In the genomic region with DNA sequence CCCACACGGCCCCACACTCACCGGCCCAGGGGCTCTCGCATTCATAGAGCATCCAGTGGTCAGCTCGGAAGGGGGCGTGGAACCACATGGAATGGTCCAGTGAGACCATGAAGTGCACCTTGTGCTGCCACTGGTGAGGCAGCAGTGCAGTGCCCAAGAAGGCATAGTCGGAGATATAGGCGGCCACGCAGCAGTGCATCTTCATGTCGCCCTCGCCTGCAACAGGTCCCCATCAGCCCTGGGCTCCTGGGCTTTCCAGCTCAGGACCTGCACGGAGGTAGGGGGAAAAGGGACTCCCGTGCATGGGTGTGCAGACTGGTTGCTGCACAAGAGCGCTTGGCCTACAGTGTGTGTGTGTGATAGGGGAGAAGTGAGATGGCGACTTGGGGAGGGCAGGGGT, we compare ENCODE assay signal across 22 cellular contexts. TPM values are rescaled to one million over a fixed set of nuclear protein-coding genes. Genes with fewer than 3 reads are reported as not detected.
A peak's percentile ranks its signal among the peaks of the same experiment; 100 is the strongest.
DNase-seq lines count a peak whose midpoint lies in the region; ATAC-seq, FAIRE-seq and TF ChIP-seq lines count a peak whose summit lies in the region.
"Had no signal": no experiment of that assay in that cellular context is flagged by ENCODE, and none has a peak within 500 bp of the region (broad histone marks: within the 10 kb centered on the region; RNA-seq: fewer than 3 reads in every experiment).

No MANE protein-coding gene starts in this region.

- no peak for TF ChIP-seq POLR2A in gastrocnemius medialis (IDR thresholded peaks at IDR 0.05)

- H3K27ac ChIP-seq in left ventricle myocardium inferior (replicated peaks) (peak overlapping the region; percentile 32), kidney (ENCODE audit: low read depth in 2 of 2, low read length in 2 of 2) (no peak overlapping the region), gastrocnemius medialis (peak overlapping the region; percentile 61 to 96 (median 84)), A673 (ENCODE audit: low read depth, low read length, poor library complexity, severe bottlenecking) (no peak overlapping the region)

- TF ChIP-seq CTCF in left ventricle myocardium inferior (IDR thresholded peaks at IDR 0.05; ENCODE audit: borderline replicate concordance), result no peak
- TF ChIP-seq CTCF in kidney (IDR thresholded peaks at IDR 0.05; ENCODE audit: borderline replicate concordance, extremely low read depth, insufficient read depth), result no peak
- no peak for TF ChIP-seq CTCF in gastrocnemius medialis (IDR thresholded peaks at IDR 0.05 in 4 of 5, conservative IDR thresholded peaks at IDR 0.05 in 1 of 5)
- no peak for TF ChIP-seq CTCF in A673 (conservative IDR thresholded peaks at IDR 0.05; ENCODE audit: low read depth, low read length)

- H3K9me3 ChIP-seq in left ventricle myocardium inferior (replicated peaks) (no peaks in the 10 kb centered on the region), kidney (ENCODE audit: control insufficient read depth in 1 of 2, low read length in 2 of 2) (no peaks in the 10 kb centered on the region), gastrocnemius medialis (no peaks in the 10 kb centered on the region), A673 (ENCODE audit: low read depth, low read length, poor library complexity, severe bottlenecking) (no peaks in the 10 kb centered on the region)
- H3K9me3 ChIP-seq: HAP-1 had no signal

- no TSS peak for BruUV-seq in A673 (replicated peaks; lab: Mats Ljungman, UMichigan)

- FAIRE-seq in kidney (lab: Jason Lieb, UNC) (no peak), frontal cortex (lab: Jason Lieb, UNC) (no peak)
- FAIRE-seq: G401.6 had no signal

- no peak for ATAC-seq in Right ventricle myocardium superior (ENCODE audit: poor library complexity)
- no peak for ATAC-seq in gastrocnemius medialis

- H3K4me1 ChIP-seq in left ventricle myocardium inferior (peaks cover 38% of the 10 kb centered on the region), kidney (ENCODE audit: control insufficient read depth in 1 of 2, insufficient read depth in 1 of 2, low read depth in 1 of 2, low read length in 2 of 2) (peaks cover 0 to 3% of the 10 kb centered on the region in 2 donors), gastrocnemius medialis (peaks cover 27 to 50% of the 10 kb centered on the region in 2 donors), A673 (ENCODE audit: insufficient read depth, low read length, poor library complexity, severe bottlenecking) (no peaks in the 10 kb centered on the region)
- H3K4me1 ChIP-seq: HAP-1 had no signal

- H3K4me3 ChIP-seq in left ventricle myocardium inferior (no peak overlapping the region), kidney (ENCODE audit: low read length in 2 of 2) (no peak overlapping the region), gastrocnemius medialis (no peak overlapping the region), A673 (ENCODE audit: low read depth, low read length, poor library complexity, severe bottlenecking) (no peak overlapping the region)
- H3K4me3 ChIP-seq: HAP-1 had no signal

- POLR2A ChIA-PET in A673 (lab: Charles Lee; ENCODE audit: low non-redundant PET), result no interaction called here

- CTCF ChIA-PET in A673 (lab: Charles Lee), result no interaction called here

- H3K27me3 ChIP-seq in left ventricle myocardium inferior (ENCODE audit: low read depth), result no peaks in the 10 kb centered on the region
- no peaks in the 10 kb centered on the region for H3K27me3 ChIP-seq in gastrocnemius medialis
- no peaks in the 10 kb centered on the region for H3K27me3 ChIP-seq in A673 (replicated peaks; ENCODE audit: insufficient read depth, low read depth, low read length, poor library complexity)

- DNase-seq in left ventricle myocardium inferior (no peak), Right ventricle myocardium superior (no peak), kidney (peak; percentile 51), gastrocnemius medialis (no peak), A673 (ENCODE audit: low spot score) (no peak), frontal cortex (ENCODE audit: low spot score in 2 of 2) (no peak)
- DNase-seq in stimulated activated CD4-positive, alpha-beta T cell treated with anti-CD3 and anti-CD28 coated beads, Interleukin-2, amount 100 ng/mL, for 48 hours, result no peak
- DNase-seq in stimulated activated CD4-positive, alpha-beta T cell treated with anti-CD3 and anti-CD28 coated beads, Interleukin-2, amount 100 ng/mL, for 24 hours, result no peak
- DNase-seq: 8988T, COR-L47, KG1, MV-4-11, NCI-H1417, NCI-H187, NCI-H2107, NCI-H2227 treated with DMSO at 0.1 percent for 48 hours, NCI-H510A treated with DMSO at 0.1 percent for 48 hours, NCI-H774 had no signal

- peaks cover 93% of the 10 kb centered on the region for H3K36me3 ChIP-seq in left ventricle myocardium inferior
- H3K36me3 ChIP-seq in kidney (ENCODE audit: control insufficient read depth in 1 of 2, insufficient read depth in 2 of 2, low read length in 2 of 2), result peaks cover 16 to 38% of the 10 kb centered on the region in 2 donors
- peaks cover 0 to 75% of the 10 kb centered on the region in 2 donors for H3K36me3 ChIP-seq in gastrocnemius medialis
- peaks cover 26% of the 10 kb centered on the region for H3K36me3 ChIP-seq in A673 (ENCODE audit: insufficient read depth, low read length, poor library complexity, severe bottlenecking)

- no peak overlapping the region for H3K9ac ChIP-seq in kidney (ENCODE audit: low read length in 2 of 2)

- intact Hi-C loops in left ventricle myocardium inferior (cut with micrococcal nuclease) (no loop called here), Right ventricle myocardium superior (cut with DNase I) (no loop called here), kidney (cut with DNase I) (no loop called here), gastrocnemius medialis (cut with DNase I; ENCODE audit: low total_unique reads) (no loop called here), A673 (cut with micrococcal nuclease; ENCODE audit: unreplicated experiment) (no loop called here)

- in situ Hi-C loops in gastrocnemius medialis (cut with MboI; ENCODE audit: low sequenced_read_pairs in 4 of 4), result no loop called here

RNA-seq across cellular contexts. Expression of a gene that starts 9.9 kb away (rescaled TPM):
- 24.7 TPM for total RNA-seq in left ventricle myocardium inferior
- total RNA-seq in Right ventricle myocardium superior, result 22.1 TPM
- 23.2 TPM for total RNA-seq in kidney
- polyA plus RNA-seq in kidney (ENCODE audit: insufficient read depth, low read depth, low replicate concordance), result 35.6 TPM
- total RNA-seq in gastrocnemius medialis, result 100 to 1,000 TPM in 2 of 4 donors, 10 to 100 TPM in 2; 35.8 to 114 (median 79.0) TPM
- 3.1 and 7.3 TPM in 2 replicates for total RNA-seq in A673 (2021)
- total RNA-seq in frontal cortex, result 15.5 TPM

RNA-seq across cellular contexts. Expression of a gene that starts 13.7 kb away (rescaled TPM):
- total RNA-seq in left ventricle myocardium inferior (32.1 TPM), Right ventricle myocardium superior (28.1 TPM), kidney (22.1 TPM), gastrocnemius medialis (10 to 100 TPM; 32.3 to 66.2 (median 41.4) TPM), A673 (2021) (16.9 and 19.8 TPM in 2 replicates), frontal cortex (32.6 TPM)
- polyA plus RNA-seq in kidney (ENCODE audit: insufficient read depth, low read depth, low replicate concordance), result 71.0 TPM

RNA-seq across cellular contexts. Expression of a gene that starts 13.9 kb away (rescaled TPM):
- total RNA-seq in left ventricle myocardium inferior (2.0 TPM), Right ventricle myocardium superior (1.4 TPM), kidney (3.2 TPM), gastrocnemius medialis (1 to 10 TPM; 1.3 to 3.3 (median 2.1) TPM), A673 (2021) (2.6 TPM in 2 replicates), frontal cortex (13.9 TPM)
- polyA plus RNA-seq in kidney (ENCODE audit: insufficient read depth, low read depth, low replicate concordance), result 2.6 TPM

RNA-seq across cellular contexts. Expression of a gene that starts 16.4 kb away (rescaled TPM):
- total RNA-seq in left ventricle myocardium inferior (0.33 TPM), Right ventricle myocardium superior (0.43 TPM), kidney (not detected), gastrocnemius medialis (1,000 to 10,000 TPM; 2,919 to 3,968 (median 3,006) TPM), A673 (2021) (not detected in 2 replicates), frontal cortex (not detected)
- polyA plus RNA-seq in kidney (ENCODE audit: insufficient read depth, low read depth, low replicate concordance), result 1.9 TPM
- total RNA-seq: B cell, OCI-LY7 had no signal

RNA-seq across cellular contexts. Expression of a gene that starts 31.1 kb away (rescaled TPM):
- total RNA-seq in left ventricle myocardium inferior, result 0.91 TPM
- 1.1 TPM for total RNA-seq in Right ventricle myocardium superior
- 2.4 TPM for total RNA-seq in kidney
- 2.0 TPM for polyA plus RNA-seq in kidney (ENCODE audit: insufficient read depth, low read depth, low replicate concordance)
- total RNA-seq in gastrocnemius medialis, result under 1 TPM in 1 of 4 donors, not detected in 3; 0.84 TPM
- 241 and 249 TPM in 2 replicates for total RNA-seq in A673 (2021)
- 3.7 TPM for total RNA-seq in frontal cortex

Comparison
In these comparisons a context has a peak if more than half of its experiments do, and no peak if none do; other contexts are left out.
1. H3K27ac ChIP-seq: peak in left ventricle myocardium inferior (single experiment) and gastrocnemius medialis (4 of 4); none in kidney (0 of 2) and A673 (single experiment).